In the genomic region with DNA sequence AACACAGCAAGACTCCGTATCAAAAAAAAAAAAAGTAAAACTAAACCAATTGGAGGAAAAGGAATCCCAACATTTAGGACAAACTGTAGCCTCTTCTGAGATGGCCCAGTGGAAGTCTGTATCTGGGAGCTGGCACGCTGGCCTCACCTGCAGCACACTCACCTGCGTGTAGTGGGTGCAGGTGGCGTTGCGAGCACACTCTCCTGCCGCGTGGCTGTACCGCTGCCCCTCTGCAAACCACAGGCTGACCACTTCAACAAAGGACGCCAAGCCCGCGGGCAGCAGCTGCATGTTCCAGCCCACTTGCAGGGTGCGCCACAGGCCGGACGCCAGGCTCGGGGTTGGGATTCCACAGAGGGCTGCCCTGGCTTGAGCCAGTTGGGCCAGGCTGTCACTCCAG, we compare ENCODE assay signal across 13 cellular contexts. TPM values are rescaled to one million over a fixed set of nuclear protein-coding genes. Genes with fewer than 3 reads are reported as not detected.
DNase-seq lines count a peak whose midpoint lies in the region; ATAC-seq and TF ChIP-seq lines count a peak whose summit lies in the region.
"Not testable (repeated sequence)": the region's sequence is repeated elsewhere in the genome, so short reads cannot be mapped to it uniquely, and the experiment has no call there.
"Had no signal": no experiment of that assay in that cellular context is flagged by ENCODE, and none has a peak within 500 bp of the region (broad histone marks: within the 10 kb centered on the region; RNA-seq: fewer than 3 reads in every experiment).

No MANE protein-coding gene starts in this region.

- not testable (repeated sequence) for H3K9me3 ChIP-seq in HCT116 (ENCODE audit: control insufficient read depth in 1 of 2, insufficient read depth in 1 of 2, low read depth in 1 of 2, low read length in 2 of 2); lower lobe of right lung; sigmoid colon

- H3K27me3 ChIP-seq in HCT116 (ENCODE audit: insufficient read depth, low read length); lower lobe of right lung (ENCODE audit: low read depth); sigmoid colon: not testable (repeated sequence)

- TF ChIP-seq RAD21 in HCT116 (IDR thresholded peaks at IDR 0.05; ENCODE audit: low read depth) = not testable (repeated sequence)

- intact Hi-C loops in HCT116 (cut with micrococcal nuclease); lower lobe of right lung (cut with DNase I); posterior vena cava (cut with DNase I); sigmoid colon (cut with DNase I): not testable (repeated sequence)

- not testable (repeated sequence) for H3K9ac ChIP-seq in HCT116 (ENCODE audit: low read length)

- RAD21 ChIA-PET in HCT116 (lab: Charles Lee; ENCODE audit: low non-redundant PET in 1 of 2, low total read pairs in 2 of 2, uncharacterized antibody in 2 of 2, unreplicated experiment in 2 of 2) = not testable (repeated sequence)

- H3K27ac Mint-ChIP-seq in activated CD8-positive, alpha-beta memory T cell treated with anti-CD3 and anti-CD28 coated beads, Interleukin-2, amount 10 ng/mL, durations not matched to agents 7 days and 5 days; chondrocyte (ENCODE audit: unreplicated experiment): not testable (repeated sequence)

- not testable (repeated sequence) for H3K27ac ChIP-seq in HCT116 (ENCODE audit: low read depth, low read length); lower lobe of right lung; sigmoid colon

- not testable (repeated sequence) for TF ChIP-seq EP300 in sigmoid colon (IDR thresholded peaks at IDR 0.05)

- CTCF ChIA-PET in HCT116 (lab: Charles Lee); activated CD8-positive, alpha-beta memory T cell treated with anti-CD3 and anti-CD28 coated beads, Interleukin-2, amount 10 ng/mL, durations not matched to agents 7 days and 5 days (lab: Charles Lee): not testable (repeated sequence)

- not testable (repeated sequence) for H3K79me2 ChIP-seq in HCT116 (ENCODE audit: insufficient read depth, low read length)

- not testable (repeated sequence) for H3K4me2 ChIP-seq in HCT116 (ENCODE audit: low read length)

- not testable (repeated sequence) for H4K20me1 ChIP-seq in HCT116 (ENCODE audit: insufficient read depth)

- not testable (repeated sequence) for H3K27me3 Mint-ChIP-seq in activated CD8-positive, alpha-beta memory T cell treated with anti-CD3 and anti-CD28 coated beads, Interleukin-2, amount 10 ng/mL, durations not matched to agents 7 days and 5 days; chondrocyte (ENCODE audit: low read depth)

- H3K36me3 Mint-ChIP-seq in activated CD8-positive, alpha-beta memory T cell treated with anti-CD3 and anti-CD28 coated beads, Interleukin-2, amount 10 ng/mL, durations not matched to agents 7 days and 5 days; chondrocyte (ENCODE audit: low read depth): not testable (repeated sequence)

- not testable (repeated sequence) for H3K4me1 ChIP-seq in HCT116 (ENCODE audit: control insufficient read depth in 1 of 2, insufficient read depth in 2 of 2, low read length in 2 of 2); lower lobe of right lung; sigmoid colon

- not testable (repeated sequence) for DNase-seq in HCT116 (ENCODE audit: low read depth, low spot score); activated CD8-positive, alpha-beta memory T cell treated with anti-CD3 and anti-CD28 coated beads, Interleukin-2, amount 10 ng/mL, durations not matched to agents 7 days and 5 days
- DNase-seq in chondrocyte (ENCODE audit: low spot score) = peak; percentile 44
- DNase-seq in lower lobe of right lung = peak; percentile 8
- DNase-seq in posterior vena cava (ENCODE audit: low spot score) = peak; percentile 41
- peak; percentile 14 for DNase-seq in sigmoid colon

- not testable (repeated sequence) for H3K9me3 Mint-ChIP-seq in activated CD8-positive, alpha-beta memory T cell treated with anti-CD3 and anti-CD28 coated beads, Interleukin-2, amount 10 ng/mL, durations not matched to agents 7 days and 5 days (ENCODE audit: low read depth); chondrocyte (ENCODE audit: low read depth)

- TF ChIP-seq CTCF in HCT116 (IDR thresholded peaks at IDR 0.05 in 2 of 3, conservative IDR thresholded peaks at IDR 0.05 in 1 of 3; ENCODE audit: borderline replicate concordance in 1 of 3, insufficient read depth in 1 of 3, low read depth in 2 of 3, low read length in 2 of 3); chondrocyte (IDR thresholded peaks at IDR 0.05); lower lobe of right lung (IDR thresholded peaks at IDR 0.05); sigmoid colon (IDR thresholded peaks at IDR 0.05): not testable (repeated sequence)

- 95 to 96% methylated on average over 3 to 14 of the region's 15 CpGs for WGBS in sigmoid colon, 2 donors

- POLR2A ChIA-PET in HCT116 (lab: Charles Lee) = not testable (repeated sequence)

- H3K9me2 ChIP-seq in HCT116 (ENCODE audit: insufficient read depth) = not testable (repeated sequence)

- not testable (repeated sequence) for H2AFZ ChIP-seq in HCT116 (ENCODE audit: low read depth, low read length, poor library complexity, severe bottlenecking)

- not testable (repeated sequence) for H3K4me3 Mint-ChIP-seq in activated CD8-positive, alpha-beta memory T cell treated with anti-CD3 and anti-CD28 coated beads, Interleukin-2, amount 10 ng/mL, durations not matched to agents 7 days and 5 days; chondrocyte (ENCODE audit: unreplicated experiment)

- TF ChIP-seq POLR2A in HCT116 (IDR thresholded peaks at IDR 0.05; ENCODE audit: borderline replicate concordance, extremely low read depth, insufficient read depth, insufficient read length); sigmoid colon (IDR thresholded peaks at IDR 0.05): not testable (repeated sequence)

- not testable (repeated sequence) for H3K36me3 ChIP-seq in HCT116 (ENCODE audit: control insufficient read depth in 1 of 2, insufficient read depth in 2 of 2, low read length in 2 of 2); lower lobe of right lung; sigmoid colon

- not testable (repeated sequence) for H3K4me1 Mint-ChIP-seq in activated CD8-positive, alpha-beta memory T cell treated with anti-CD3 and anti-CD28 coated beads, Interleukin-2, amount 10 ng/mL, durations not matched to agents 7 days and 5 days; chondrocyte (ENCODE audit: low read depth)

- H3K4me3 ChIP-seq in HCT116 (replicated peaks in 1 of 2; ENCODE audit: low read depth in 1 of 2, low read length in 2 of 2); lower lobe of right lung; sigmoid colon: not testable (repeated sequence)

- not testable (repeated sequence) for BruUV-seq in HCT116 (replicated peaks; lab: Mats Ljungman, UMichigan)

- ATAC-seq in HCT116 = 0 out of 2 replicates have a peak, but pooled peaks have one; percentile 23
- peak; percentile 30 for ATAC-seq in activated CD8-positive, alpha-beta memory T cell treated with anti-CD3 and anti-CD28 coated beads, Interleukin-2, amount 10 ng/mL, durations not matched to agents 7 days and 5 days
- not testable (repeated sequence) for ATAC-seq in lower lobe of right lung

RNA-seq across cellular contexts. Expression of gene CLEC18B, which starts 3.4 kb away (rescaled TPM):
- total RNA-seq in HCT116 (2021; ENCODE audit: unreplicated experiment) (2.1 TPM), chondrocyte (1.6 to 4.5 TPM (median 3.5 TPM) in 3 replicates), lower lobe of right lung (1.2 TPM), posterior vena cava (under 1 TPM; 0.52 to 0.60 TPM), sigmoid colon (1 to 10 TPM in 1 of 4 donors, under 1 TPM in 1, not detected in 2; 0.49 to 1.7 TPM)
- 0.79 and 1.1 TPM in 2 replicates for polyA plus RNA-seq in HCT116 (2012)
- total RNA-seq in activated CD8-positive, alpha-beta memory T cell treated with anti-CD3 and anti-CD28 coated beads, Interleukin-2, amount 10 ng/mL, durations not matched to agents 7 days and 5 days = under 1 TPM; 0.59 to 0.67 TPM
- polyA plus RNA-seq in sigmoid colon = under 1 TPM in 1 of 3 donors, not detected in 2; 0.83 TPM
- total RNA-seq: Daoy had no signal
- polyA plus RNA-seq: BJ; CD14-positive monocyte; CD4-positive, alpha-beta memory T cell; CD4-positive, CD25-positive, alpha-beta regulatory T cell; CD8-positive, alpha-beta memory T cell had no signal

RNA-seq across cellular contexts. Expression of gene NPIPB15, which starts 41.8 kb away (rescaled TPM):
- total RNA-seq in HCT116 (2021; ENCODE audit: unreplicated experiment) (3.6 TPM), chondrocyte (4.7 to 8.1 TPM (median 4.9 TPM) in 3 replicates), lower lobe of right lung (not detected), posterior vena cava (1 to 10 TPM; 2.6 to 2.7 TPM), sigmoid colon (1 to 10 TPM in 3 of 4 donors, not detected in 1; 1.1 to 9.1 (median 1.6) TPM)
- 3.0 and 3.1 TPM in 2 replicates for polyA plus RNA-seq in HCT116 (2012)
- total RNA-seq in activated CD8-positive, alpha-beta memory T cell treated with anti-CD3 and anti-CD28 coated beads, Interleukin-2, amount 10 ng/mL, durations not matched to agents 7 days and 5 days = not detected
- polyA plus RNA-seq in sigmoid colon = 10 to 100 TPM in 1 of 3 donors, 1 to 10 TPM in 2; 1.8 to 27.1 (median 4.2) TPM
- total RNA-seq: A172; CD8-positive, alpha-beta memory T cell; Daoy had no signal
- polyA plus RNA-seq: CD14-positive monocyte had no signal
